In genomic region chr19:34578751-34579150, GRCh38 we compare ENCODE assay signal across 29 cellular contexts.
"Had no signal": no experiment of that assay in that cellular context is flagged by ENCODE, and none has a peak within 500 bp of the region (broad histone marks: within the 10 kb centered on the region; RNA-seq: fewer than 3 reads in every experiment).

No MANE protein-coding gene starts in this region.

- DNase-seq: naive B cell; naive thymus-derived CD8-positive, alpha-beta T cell; nephron progenitor cell; occipital lobe; psoas muscle; right cardiac atrium; right lobe of liver; sigmoid colon; small intestine; stimulated activated CD4-positive, alpha-beta T cell treated with anti-CD3 and anti-CD28 coated beads, Interleukin-15, amount 100 ng/mL, for 24 hours; stimulated activated CD4-positive, alpha-beta T cell treated with anti-CD3 and anti-CD28 coated beads, Interleukin-2, amount 100 ng/mL, for 24 hours; stimulated activated CD4-positive, alpha-beta T cell treated with anti-CD3 and anti-CD28 coated beads, Interleukin-2, amount 100 ng/mL, for 48 hours; stimulated activated CD4-positive, alpha-beta T cell treated with anti-CD3 and anti-CD28 coated beads, Interleukin-4, amount 100 ng/mL, for 24 hours; stimulated activated naive B cell treated with anti-CD40 and anti-IgM and Interleukin-4, amounts not matched to agents 10 μg/mL and 1 μg/mL and 100 μg/mL, for 72 hours; stimulated activated naive CD4-positive, alpha-beta T cell treated with Interleukin-2 at 50 U/mL for 16 hours; stomach; thyroid gland; trophoblast cell; upper lobe of right lung; uterus had no signal

- ATAC-seq: naive thymus-derived CD8-positive, alpha-beta T cell; natural killer cell treated with Interleukin-12 subunit alpha and Interleukin-12 subunit beta and Interleukin-15 and Interleukin-18, amount 100 ng/mL, for 72 hours; right cardiac atrium; right lobe of liver; stimulated activated naive B cell treated with anti-CD40 and anti-IgM and Interleukin-4, amounts not matched to agents 10 μg/mL and 1 μg/mL and 100 μg/mL, for 72 hours; upper lobe of right lung had no signal

- H3K4me1 ChIP-seq: parathyroid adenoma, psoas muscle, right lobe of liver, sigmoid colon, thyroid gland, tibial nerve, upper lobe of right lung, uterus had no signal

- H3K9me3 ChIP-seq: ovary, psoas muscle, right lobe of liver, sigmoid colon, thyroid gland, uterus had no signal

- H3K36me3 ChIP-seq: ovary, right lobe of liver, sigmoid colon, stomach, thoracic aorta, thyroid gland, tibial nerve, upper lobe of right lung, uterus had no signal

- H3K4me3 ChIP-seq: ovary, psoas muscle, right lobe of liver, sigmoid colon, stomach, thoracic aorta, thyroid gland, tibial nerve, upper lobe of right lung, uterus had no signal

- H3K4me1 Mint-ChIP-seq: nephron progenitor cell; neural crest cell; stimulated activated naive B cell treated with anti-CD40 and anti-IgM and Interleukin-4, amounts not matched to agents 10 μg/mL and 1 μg/mL and 100 μg/mL, for 72 hours had no signal

- H3K27me3 ChIP-seq: ovary, right lobe of liver, thyroid gland, tibial nerve, upper lobe of right lung, uterus had no signal

- H3K9me3 Mint-ChIP-seq: neural crest cell had no signal

- H3K27ac ChIP-seq: ovary, parathyroid adenoma, psoas muscle, right lobe of liver, sigmoid colon, stomach, thoracic aorta, thyroid gland, tibial nerve, upper lobe of right lung, uterus had no signal

- H3K4me3 Mint-ChIP-seq: natural killer cell treated with Interleukin-12 subunit alpha and Interleukin-12 subunit beta and Interleukin-15 and Interleukin-18, amount 100 ng/mL, for 72 hours; nephron progenitor cell; neural crest cell; stimulated activated effector memory CD8-positive, alpha-beta T cell treated with anti-CD3 and anti-CD28 coated beads, Interleukin-12 subunit alpha, Interleukin-12 subunit beta, amount 100 ng/mL, for 72 hours; stimulated activated naive B cell treated with anti-CD40 and anti-IgM and Interleukin-4, amounts not matched to agents 10 μg/mL and 1 μg/mL and 100 μg/mL, for 72 hours; stimulated activated naive CD8-positive, alpha-beta T cell treated with anti-CD3 and anti-CD28 coated beads, Interleukin-15, Interleukin-2, amounts not matched to agents 100 ng/mL and 50 ng/mL, for 24 hours had no signal

- H3K9ac ChIP-seq: parathyroid adenoma had no signal

- H2AFZ ChIP-seq: parathyroid adenoma had no signal

- H3K27ac Mint-ChIP-seq: naive B cell; naive thymus-derived CD8-positive, alpha-beta T cell; natural killer cell treated with Interleukin-12 subunit alpha and Interleukin-12 subunit beta and Interleukin-15 and Interleukin-18, amount 100 ng/mL, for 72 hours; nephron progenitor cell; progenitor cell of endocrine pancreas; stimulated activated effector memory CD8-positive, alpha-beta T cell treated with anti-CD3 and anti-CD28 coated beads, Interleukin-12 subunit alpha, Interleukin-12 subunit beta, amount 100 ng/mL, for 72 hours; stimulated activated naive B cell treated with anti-CD40 and anti-IgM and Interleukin-4, amounts not matched to agents 10 μg/mL and 1 μg/mL and 100 μg/mL, for 72 hours; stimulated activated naive CD8-positive, alpha-beta T cell treated with anti-CD3 and anti-CD28 coated beads, Interleukin-15, Interleukin-2, amounts not matched to agents 100 ng/mL and 50 ng/mL, for 24 hours had no signal

- H3K36me3 Mint-ChIP-seq: natural killer cell treated with Interleukin-12 subunit alpha and Interleukin-12 subunit beta and Interleukin-15 and Interleukin-18, amount 100 ng/mL, for 72 hours; stimulated activated effector memory CD8-positive, alpha-beta T cell treated with anti-CD3 and anti-CD28 coated beads, Interleukin-12 subunit alpha, Interleukin-12 subunit beta, amount 100 ng/mL, for 72 hours had no signal
